2 cellular contexts compared by ENCODE assay signal in the genomic region with DNA sequence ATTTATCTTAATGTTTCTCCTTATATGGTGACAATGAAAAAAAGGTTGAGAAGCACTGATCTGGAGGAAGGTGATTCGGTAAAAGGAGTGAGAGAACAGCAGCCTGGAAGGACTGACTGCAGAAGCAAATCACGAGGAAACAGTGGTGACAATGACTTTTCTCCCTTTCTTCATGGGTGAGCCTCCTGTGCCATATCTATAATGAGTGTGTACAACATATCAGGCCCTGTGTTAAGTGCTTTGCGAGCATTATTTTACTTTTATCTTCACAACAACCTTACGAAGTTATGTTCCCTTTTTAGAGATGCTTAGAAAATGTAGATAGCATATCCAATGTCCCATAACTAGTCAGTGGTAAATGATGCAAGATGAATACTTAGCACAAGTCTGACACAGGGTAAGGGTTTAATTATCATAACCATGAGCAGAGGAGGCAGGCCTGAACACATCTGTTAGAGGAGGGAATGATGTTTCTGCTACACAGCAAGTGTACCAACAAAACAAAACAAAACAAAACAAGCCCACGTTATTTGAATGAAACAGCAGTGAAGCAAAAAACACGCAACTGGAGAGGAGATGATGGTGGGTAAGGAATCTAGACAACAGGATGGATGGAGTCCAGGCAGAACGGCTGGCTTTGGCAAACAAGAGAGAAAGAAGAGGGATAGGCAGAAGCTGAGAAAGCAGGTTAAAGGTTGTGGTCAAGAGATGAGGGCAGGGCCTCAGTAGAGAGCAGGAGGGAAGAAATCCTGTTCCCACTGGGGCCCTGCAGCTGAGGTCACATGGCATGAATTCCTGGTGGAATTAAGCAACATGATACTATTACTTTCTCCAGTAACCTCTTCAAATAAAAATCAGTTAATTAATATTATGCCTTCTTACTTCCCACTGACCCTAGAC.
TF ChIP-seq lines count a peak whose summit lies in the region.

No MANE protein-coding gene starts in this region.

TF ChIP-seq in SK-N-SH, 30 proteins besides CTCF, POLR2A, EP300 and RAD21:
- TF ChIP-seq, protein P1, sequence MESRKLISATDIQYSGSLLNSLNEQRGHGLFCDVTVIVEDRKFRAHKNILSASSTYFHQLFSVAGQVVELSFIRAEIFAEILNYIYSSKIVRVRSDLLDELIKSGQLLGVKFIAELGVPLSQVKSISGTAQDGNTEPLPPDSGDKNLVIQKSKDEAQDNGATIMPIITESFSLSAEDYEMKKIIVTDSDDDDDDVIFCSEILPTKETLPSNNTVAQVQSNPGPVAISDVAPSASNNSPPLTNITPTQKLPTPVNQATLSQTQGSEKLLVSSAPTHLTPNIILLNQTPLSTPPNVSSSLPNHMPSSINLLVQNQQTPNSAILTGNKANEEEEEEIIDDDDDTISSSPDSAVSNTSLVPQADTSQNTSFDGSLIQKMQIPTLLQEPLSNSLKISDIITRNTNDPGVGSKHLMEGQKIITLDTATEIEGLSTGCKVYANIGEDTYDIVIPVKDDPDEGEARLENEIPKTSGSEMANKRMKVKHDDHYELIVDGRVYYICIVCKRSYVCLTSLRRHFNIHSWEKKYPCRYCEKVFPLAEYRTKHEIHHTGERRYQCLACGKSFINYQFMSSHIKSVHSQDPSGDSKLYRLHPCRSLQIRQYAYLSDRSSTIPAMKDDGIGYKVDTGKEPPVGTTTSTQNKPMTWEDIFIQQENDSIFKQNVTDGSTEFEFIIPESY (IDR thresholded peaks at IDR 0.05; ENCODE audit: borderline replicate concordance, low read depth) = no peak
- TF ChIP-seq, protein P2, sequence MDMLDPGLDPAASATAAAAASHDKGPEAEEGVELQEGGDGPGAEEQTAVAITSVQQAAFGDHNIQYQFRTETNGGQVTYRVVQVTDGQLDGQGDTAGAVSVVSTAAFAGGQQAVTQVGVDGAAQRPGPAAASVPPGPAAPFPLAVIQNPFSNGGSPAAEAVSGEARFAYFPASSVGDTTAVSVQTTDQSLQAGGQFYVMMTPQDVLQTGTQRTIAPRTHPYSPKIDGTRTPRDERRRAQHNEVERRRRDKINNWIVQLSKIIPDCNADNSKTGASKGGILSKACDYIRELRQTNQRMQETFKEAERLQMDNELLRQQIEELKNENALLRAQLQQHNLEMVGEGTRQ (IDR thresholded peaks at IDR 0.05; ENCODE audit: borderline replicate concordance, low read depth, low read length) = no peak
- TF ChIP-seq NFIC (IDR thresholded peaks at IDR 0.05; ENCODE audit: borderline replicate concordance) (no peak), SMC3 (IDR thresholded peaks at IDR 0.05; ENCODE audit: low read depth, low read length) (no peak), TAF1 (IDR thresholded peaks at IDR 0.05; ENCODE audit: borderline replicate concordance, low read depth, low read length) (no peak)
- TF ChIP-seq, protein P3, sequence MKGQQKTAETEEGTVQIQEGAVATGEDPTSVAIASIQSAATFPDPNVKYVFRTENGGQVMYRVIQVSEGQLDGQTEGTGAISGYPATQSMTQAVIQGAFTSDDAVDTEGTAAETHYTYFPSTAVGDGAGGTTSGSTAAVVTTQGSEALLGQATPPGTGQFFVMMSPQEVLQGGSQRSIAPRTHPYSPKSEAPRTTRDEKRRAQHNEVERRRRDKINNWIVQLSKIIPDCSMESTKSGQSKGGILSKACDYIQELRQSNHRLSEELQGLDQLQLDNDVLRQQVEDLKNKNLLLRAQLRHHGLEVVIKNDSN (IDR thresholded peaks at IDR 0.05; ENCODE audit: borderline replicate concordance, low read depth) = peak; percentile 31; the same call in 1 of the 2 replicates

TF ChIP-seq in SK-N-SH treated with all-trans-retinoic acid at 6 μM for 48 hours, 23 proteins besides CTCF, POLR2A, EP300 and RAD21:
- TF ChIP-seq RARB (CRISPR knock-in tag; IDR thresholded peaks at IDR 0.05) (no peak), GLIS3 (CRISPR knock-in tag; IDR thresholded peaks at IDR 0.05) (no peak), OSR1 (CRISPR knock-in tag; IDR thresholded peaks at IDR 0.05) (no peak), ESRRG (CRISPR knock-in tag; IDR thresholded peaks at IDR 0.05) (no peak), CSDC2 (CRISPR knock-in tag; IDR thresholded peaks at IDR 0.05) (no peak)
- TF ChIP-seq, protein P4, sequence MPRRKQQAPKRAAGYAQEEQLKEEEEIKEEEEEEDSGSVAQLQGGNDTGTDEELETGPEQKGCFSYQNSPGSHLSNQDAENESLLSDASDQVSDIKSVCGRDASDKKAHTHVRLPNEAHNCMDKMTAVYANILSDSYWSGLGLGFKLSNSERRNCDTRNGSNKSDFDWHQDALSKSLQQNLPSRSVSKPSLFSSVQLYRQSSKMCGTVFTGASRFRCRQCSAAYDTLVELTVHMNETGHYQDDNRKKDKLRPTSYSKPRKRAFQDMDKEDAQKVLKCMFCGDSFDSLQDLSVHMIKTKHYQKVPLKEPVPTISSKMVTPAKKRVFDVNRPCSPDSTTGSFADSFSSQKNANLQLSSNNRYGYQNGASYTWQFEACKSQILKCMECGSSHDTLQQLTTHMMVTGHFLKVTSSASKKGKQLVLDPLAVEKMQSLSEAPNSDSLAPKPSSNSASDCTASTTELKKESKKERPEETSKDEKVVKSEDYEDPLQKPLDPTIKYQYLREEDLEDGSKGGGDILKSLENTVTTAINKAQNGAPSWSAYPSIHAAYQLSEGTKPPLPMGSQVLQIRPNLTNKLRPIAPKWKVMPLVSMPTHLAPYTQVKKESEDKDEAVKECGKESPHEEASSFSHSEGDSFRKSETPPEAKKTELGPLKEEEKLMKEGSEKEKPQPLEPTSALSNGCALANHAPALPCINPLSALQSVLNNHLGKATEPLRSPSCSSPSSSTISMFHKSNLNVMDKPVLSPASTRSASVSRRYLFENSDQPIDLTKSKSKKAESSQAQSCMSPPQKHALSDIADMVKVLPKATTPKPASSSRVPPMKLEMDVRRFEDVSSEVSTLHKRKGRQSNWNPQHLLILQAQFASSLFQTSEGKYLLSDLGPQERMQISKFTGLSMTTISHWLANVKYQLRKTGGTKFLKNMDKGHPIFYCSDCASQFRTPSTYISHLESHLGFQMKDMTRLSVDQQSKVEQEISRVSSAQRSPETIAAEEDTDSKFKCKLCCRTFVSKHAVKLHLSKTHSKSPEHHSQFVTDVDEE (CRISPR knock-in tag; IDR thresholded peaks at IDR 0.05) = no peak
- TF ChIP-seq, protein P5, sequence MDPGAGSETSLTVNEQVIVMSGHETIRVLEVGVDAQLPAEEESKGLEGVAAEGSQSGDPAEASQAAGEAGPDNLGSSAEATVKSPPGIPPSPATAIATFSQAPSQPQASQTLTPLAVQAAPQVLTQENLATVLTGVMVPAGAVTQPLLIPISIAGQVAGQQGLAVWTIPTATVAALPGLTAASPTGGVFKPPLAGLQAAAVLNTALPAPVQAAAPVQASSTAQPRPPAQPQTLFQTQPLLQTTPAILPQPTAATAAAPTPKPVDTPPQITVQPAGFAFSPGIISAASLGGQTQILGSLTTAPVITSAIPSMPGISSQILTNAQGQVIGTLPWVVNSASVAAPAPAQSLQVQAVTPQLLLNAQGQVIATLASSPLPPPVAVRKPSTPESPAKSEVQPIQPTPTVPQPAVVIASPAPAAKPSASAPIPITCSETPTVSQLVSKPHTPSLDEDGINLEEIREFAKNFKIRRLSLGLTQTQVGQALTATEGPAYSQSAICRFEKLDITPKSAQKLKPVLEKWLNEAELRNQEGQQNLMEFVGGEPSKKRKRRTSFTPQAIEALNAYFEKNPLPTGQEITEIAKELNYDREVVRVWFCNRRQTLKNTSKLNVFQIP (CRISPR knock-in tag; IDR thresholded peaks at IDR 0.05; ENCODE audit: borderline replicate concordance, low read depth) = no peak
